ENCODE assay signal across 10 cellular contexts in the genomic region with DNA sequence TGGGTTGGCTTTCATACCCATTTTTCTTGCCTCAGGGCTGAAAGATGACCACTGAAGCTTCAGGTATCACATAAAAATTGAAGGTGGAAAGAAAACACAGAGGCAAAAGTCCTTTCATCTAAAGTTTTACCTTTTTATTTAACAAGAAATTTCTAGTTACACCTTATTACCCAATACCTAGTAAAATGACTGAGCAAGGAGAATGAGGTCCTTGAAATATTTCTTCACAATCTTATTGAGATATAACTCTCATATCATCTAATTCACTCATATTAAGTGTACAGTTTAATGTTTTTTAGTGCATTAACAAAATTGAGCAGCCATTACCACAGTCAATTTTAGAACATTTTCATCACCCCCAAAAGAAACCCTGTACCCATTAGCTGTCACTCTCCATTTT.
"Had no signal": no experiment of that assay in that cellular context is flagged by ENCODE, and none has a peak within 500 bp of the region (broad histone marks: within the 10 kb centered on the region; RNA-seq: fewer than 3 reads in every experiment).

No MANE protein-coding gene starts in this region.

- H2AFZ ChIP-seq: GM23338 had no signal

- FAIRE-seq: H1 had no signal

- H3K36me3 ChIP-seq: HAP-1 had no signal

- H3K4me2 ChIP-seq: GM23338 had no signal

- H3K4me1 ChIP-seq: HAP-1 had no signal

- H3K27ac ChIP-seq: GM23248 had no signal

- H3K9ac ChIP-seq: GM23248 had no signal

- H3K9me3 ChIP-seq: HAP-1 had no signal

- ATAC-seq: GM23338, HCT116 had no signal

- DNase-seq: GOT3, H7, H9, HCEC 1CT, HFFc6 had no signal

- H3K4me3 ChIP-seq: GM23248, GM23338, HAP-1 had no signal
